1 cellular context compared by ENCODE assay signal in genomic region chr17:40331743-40332641, GRCh38.
TF ChIP-seq lines count a peak whose summit lies in the region.

No MANE protein-coding gene starts in this region.

TF ChIP-seq in HepG2, 621 proteins besides CTCF, POLR2A, EP300 and RAD21 (continued from another document and continues in another):
- peak; percentile 67; the same call in 1 of the 2 replicates for TF ChIP-seq ZFP91 (CRISPR knock-in tag; IDR thresholded peaks at IDR 0.05; ENCODE audit: borderline replicate concordance)
- TF ChIP-seq, protein P1, sequence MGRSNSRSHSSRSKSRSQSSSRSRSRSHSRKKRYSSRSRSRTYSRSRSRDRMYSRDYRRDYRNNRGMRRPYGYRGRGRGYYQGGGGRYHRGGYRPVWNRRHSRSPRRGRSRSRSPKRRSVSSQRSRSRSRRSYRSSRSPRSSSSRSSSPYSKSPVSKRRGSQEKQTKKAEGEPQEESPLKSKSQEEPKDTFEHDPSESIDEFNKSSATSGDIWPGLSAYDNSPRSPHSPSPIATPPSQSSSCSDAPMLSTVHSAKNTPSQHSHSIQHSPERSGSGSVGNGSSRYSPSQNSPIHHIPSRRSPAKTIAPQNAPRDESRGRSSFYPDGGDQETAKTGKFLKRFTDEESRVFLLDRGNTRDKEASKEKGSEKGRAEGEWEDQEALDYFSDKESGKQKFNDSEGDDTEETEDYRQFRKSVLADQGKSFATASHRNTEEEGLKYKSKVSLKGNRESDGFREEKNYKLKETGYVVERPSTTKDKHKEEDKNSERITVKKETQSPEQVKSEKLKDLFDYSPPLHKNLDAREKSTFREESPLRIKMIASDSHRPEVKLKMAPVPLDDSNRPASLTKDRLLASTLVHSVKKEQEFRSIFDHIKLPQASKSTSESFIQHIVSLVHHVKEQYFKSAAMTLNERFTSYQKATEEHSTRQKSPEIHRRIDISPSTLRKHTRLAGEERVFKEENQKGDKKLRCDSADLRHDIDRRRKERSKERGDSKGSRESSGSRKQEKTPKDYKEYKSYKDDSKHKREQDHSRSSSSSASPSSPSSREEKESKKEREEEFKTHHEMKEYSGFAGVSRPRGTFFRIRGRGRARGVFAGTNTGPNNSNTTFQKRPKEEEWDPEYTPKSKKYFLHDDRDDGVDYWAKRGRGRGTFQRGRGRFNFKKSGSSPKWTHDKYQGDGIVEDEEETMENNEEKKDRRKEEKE (IDR thresholded peaks at IDR 0.05), result no peak
- TF ChIP-seq, protein P2, sequence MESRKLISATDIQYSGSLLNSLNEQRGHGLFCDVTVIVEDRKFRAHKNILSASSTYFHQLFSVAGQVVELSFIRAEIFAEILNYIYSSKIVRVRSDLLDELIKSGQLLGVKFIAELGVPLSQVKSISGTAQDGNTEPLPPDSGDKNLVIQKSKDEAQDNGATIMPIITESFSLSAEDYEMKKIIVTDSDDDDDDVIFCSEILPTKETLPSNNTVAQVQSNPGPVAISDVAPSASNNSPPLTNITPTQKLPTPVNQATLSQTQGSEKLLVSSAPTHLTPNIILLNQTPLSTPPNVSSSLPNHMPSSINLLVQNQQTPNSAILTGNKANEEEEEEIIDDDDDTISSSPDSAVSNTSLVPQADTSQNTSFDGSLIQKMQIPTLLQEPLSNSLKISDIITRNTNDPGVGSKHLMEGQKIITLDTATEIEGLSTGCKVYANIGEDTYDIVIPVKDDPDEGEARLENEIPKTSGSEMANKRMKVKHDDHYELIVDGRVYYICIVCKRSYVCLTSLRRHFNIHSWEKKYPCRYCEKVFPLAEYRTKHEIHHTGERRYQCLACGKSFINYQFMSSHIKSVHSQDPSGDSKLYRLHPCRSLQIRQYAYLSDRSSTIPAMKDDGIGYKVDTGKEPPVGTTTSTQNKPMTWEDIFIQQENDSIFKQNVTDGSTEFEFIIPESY (CRISPR knock-in tag; IDR thresholded peaks at IDR 0.05), result peak; percentile 89
- no peak for TF ChIP-seq U2AF2 (IDR thresholded peaks at IDR 0.05; ENCODE audit: low read depth, low read length)
- TF ChIP-seq NFIC (IDR thresholded peaks at IDR 0.05; ENCODE audit: low read length), result no peak
- TF ChIP-seq ZKSCAN8 (CRISPR knock-in tag; IDR thresholded peaks at IDR 0.05; ENCODE audit: borderline replicate concordance), result no peak
- TF ChIP-seq ZFY (CRISPR knock-in tag; IDR thresholded peaks at IDR 0.05), result peak; percentile 34; the same call in 1 of the 2 replicates
- no peak for TF ChIP-seq ZNF12 (CRISPR knock-in tag; IDR thresholded peaks at IDR 0.05)
- TF ChIP-seq HMG20A (CRISPR knock-in tag; IDR thresholded peaks at IDR 0.05; ENCODE audit: borderline replicate concordance), result peak; percentile 21; the same call in 1 of the 2 replicates
- 0 out of 2 replicates have a peak, but pooled peaks have one; percentile 18 for TF ChIP-seq MAFG (CRISPR knock-in tag; IDR thresholded peaks at IDR 0.05)
- TF ChIP-seq GATAD2A (CRISPR knock-in tag; IDR thresholded peaks at IDR 0.05), result peak; percentile 39; the same call in 1 of the 2 replicates
- peak in 1 of 2 experiments; percentile 6; a peak in 1 of 4 replicates for TF ChIP-seq NR2F1 (CRISPR knock-in tag; IDR thresholded peaks at IDR 0.05)
- peak; percentile 51; the same call in 1 of the 2 replicates for TF ChIP-seq RBFOX2 (IDR thresholded peaks at IDR 0.05; ENCODE audit: low read depth, low read length)
- TF ChIP-seq PHF21A (CRISPR knock-in tag; IDR thresholded peaks at IDR 0.05), result peak; percentile 84
- peak; percentile 60; the same call in 1 of the 2 replicates for TF ChIP-seq SAP130 (CRISPR knock-in tag; IDR thresholded peaks at IDR 0.05; ENCODE audit: low read depth)
- no peak for TF ChIP-seq ATRX (CRISPR knock-in tag; IDR thresholded peaks at IDR 0.05; ENCODE audit: borderline replicate concordance)
- no peak for TF ChIP-seq ZNF543 (CRISPR knock-in tag; IDR thresholded peaks at IDR 0.05)
- no peak; the same call in 1 of the 2 replicates for TF ChIP-seq SKIL (CRISPR knock-in tag; IDR thresholded peaks at IDR 0.05; ENCODE audit: borderline replicate concordance)
- no peak for TF ChIP-seq CAMTA2 (CRISPR knock-in tag; IDR thresholded peaks at IDR 0.05; ENCODE audit: borderline replicate concordance)
- TF ChIP-seq MAZ (IDR thresholded peaks at IDR 0.05; ENCODE audit: borderline replicate concordance, low read depth, low read length), result no peak
- no peak for TF ChIP-seq MAZ (CRISPR knock-in tag; IDR thresholded peaks at IDR 0.05; ENCODE audit: low read depth)
- TF ChIP-seq TFAP4 (IDR thresholded peaks at IDR 0.05; ENCODE audit: borderline replicate concordance, low read depth), result peak; percentile 65; the same call in 1 of the 2 replicates
- 0 out of 2 replicates have a peak, but pooled peaks have one; percentile 9 for TF ChIP-seq RARA (CRISPR knock-in tag; IDR thresholded peaks at IDR 0.05)
- TF ChIP-seq ZNF740 (CRISPR knock-in tag; IDR thresholded peaks at IDR 0.05), result no peak
- no peak for TF ChIP-seq ZNF260 (CRISPR knock-in tag; IDR thresholded peaks at IDR 0.05; ENCODE audit: borderline replicate concordance, low read depth)
- no peak for TF ChIP-seq U2AF1 (optimal IDR thresholded peaks at IDR 0.05; ENCODE audit: low read depth, low read length)
- TF ChIP-seq, protein P3, sequence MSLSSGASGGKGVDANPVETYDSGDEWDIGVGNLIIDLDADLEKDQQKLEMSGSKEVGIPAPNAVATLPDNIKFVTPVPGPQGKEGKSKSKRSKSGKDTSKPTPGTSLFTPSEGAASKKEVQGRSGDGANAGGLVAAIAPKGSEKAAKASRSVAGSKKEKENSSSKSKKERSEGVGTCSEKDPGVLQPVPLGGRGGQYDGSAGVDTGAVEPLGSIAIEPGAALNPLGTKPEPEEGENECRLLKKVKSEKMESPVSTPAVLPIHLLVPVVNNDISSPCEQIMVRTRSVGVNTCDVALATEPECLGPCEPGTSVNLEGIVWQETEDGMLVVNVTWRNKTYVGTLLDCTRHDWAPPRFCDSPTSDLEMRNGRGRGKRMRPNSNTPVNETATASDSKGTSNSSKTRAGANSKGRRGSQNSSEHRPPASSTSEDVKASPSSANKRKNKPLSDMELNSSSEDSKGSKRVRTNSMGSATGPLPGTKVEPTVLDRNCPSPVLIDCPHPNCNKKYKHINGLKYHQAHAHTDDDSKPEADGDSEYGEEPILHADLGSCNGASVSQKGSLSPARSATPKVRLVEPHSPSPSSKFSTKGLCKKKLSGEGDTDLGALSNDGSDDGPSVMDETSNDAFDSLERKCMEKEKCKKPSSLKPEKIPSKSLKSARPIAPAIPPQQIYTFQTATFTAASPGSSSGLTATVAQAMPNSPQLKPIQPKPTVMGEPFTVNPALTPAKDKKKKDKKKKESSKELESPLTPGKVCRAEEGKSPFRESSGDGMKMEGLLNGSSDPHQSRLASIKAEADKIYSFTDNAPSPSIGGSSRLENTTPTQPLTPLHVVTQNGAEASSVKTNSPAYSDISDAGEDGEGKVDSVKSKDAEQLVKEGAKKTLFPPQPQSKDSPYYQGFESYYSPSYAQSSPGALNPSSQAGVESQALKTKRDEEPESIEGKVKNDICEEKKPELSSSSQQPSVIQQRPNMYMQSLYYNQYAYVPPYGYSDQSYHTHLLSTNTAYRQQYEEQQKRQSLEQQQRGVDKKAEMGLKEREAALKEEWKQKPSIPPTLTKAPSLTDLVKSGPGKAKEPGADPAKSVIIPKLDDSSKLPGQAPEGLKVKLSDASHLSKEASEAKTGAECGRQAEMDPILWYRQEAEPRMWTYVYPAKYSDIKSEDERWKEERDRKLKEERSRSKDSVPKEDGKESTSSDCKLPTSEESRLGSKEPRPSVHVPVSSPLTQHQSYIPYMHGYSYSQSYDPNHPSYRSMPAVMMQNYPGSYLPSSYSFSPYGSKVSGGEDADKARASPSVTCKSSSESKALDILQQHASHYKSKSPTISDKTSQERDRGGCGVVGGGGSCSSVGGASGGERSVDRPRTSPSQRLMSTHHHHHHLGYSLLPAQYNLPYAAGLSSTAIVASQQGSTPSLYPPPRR (CRISPR knock-in tag; IDR thresholded peaks at IDR 0.05; ENCODE audit: borderline replicate concordance), result peak; percentile 40; the same call in 1 of the 2 replicates
- no peak for TF ChIP-seq RARG (CRISPR knock-in tag; IDR thresholded peaks at IDR 0.05; ENCODE audit: low read depth)
- TF ChIP-seq, protein P4, sequence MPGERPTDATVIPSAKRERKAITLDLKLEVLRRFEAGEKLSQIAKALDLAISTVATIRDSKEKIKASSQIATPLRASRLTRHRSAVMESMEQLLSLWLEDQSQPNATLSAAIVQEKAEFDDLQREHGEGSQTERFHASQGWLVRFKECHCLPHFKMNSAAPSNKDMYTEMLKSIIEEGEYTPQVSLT (CRISPR knock-in tag; IDR thresholded peaks at IDR 0.05; ENCODE audit: borderline replicate concordance, low read depth), result no peak
- TF ChIP-seq HIVEP1 (CRISPR knock-in tag; IDR thresholded peaks at IDR 0.05), result peak; percentile 24; the same call in 1 of the 2 replicates
- no peak for TF ChIP-seq ZNF605 (CRISPR knock-in tag; IDR thresholded peaks at IDR 0.05)
- no peak for TF ChIP-seq SMYD3 (CRISPR knock-in tag; IDR thresholded peaks at IDR 0.05)
- peak; percentile 51 for TF ChIP-seq AGO2 (optimal IDR thresholded peaks at IDR 0.05; ENCODE audit: low read depth, low read length)
- TF ChIP-seq ZNF224 (CRISPR knock-in tag; IDR thresholded peaks at IDR 0.05), result no peak
- no peak for TF ChIP-seq SMC3 (IDR thresholded peaks at IDR 0.05; ENCODE audit: low read length)
- TF ChIP-seq SRSF1 (optimal IDR thresholded peaks at IDR 0.05; ENCODE audit: low read depth, low read length), result peak; percentile 87
- TF ChIP-seq KDM5A (IDR thresholded peaks at IDR 0.05; ENCODE audit: borderline replicate concordance, low read length), result no peak
- peak; percentile 53 for TF ChIP-seq ZMYM4 (CRISPR knock-in tag; IDR thresholded peaks at IDR 0.05)
- no peak for TF ChIP-seq ZHX2 (IDR thresholded peaks at IDR 0.05; ENCODE audit: low read depth)
- TF ChIP-seq ZHX2 (CRISPR knock-in tag; IDR thresholded peaks at IDR 0.05; ENCODE audit: borderline replicate concordance), result no peak
